ENCODE assay signal across 8 cellular contexts in genomic region chr5:446864-447263, GRCh38. TPM values are rescaled to one million over a fixed set of nuclear protein-coding genes. Genes with fewer than 3 reads are reported as not detected.
DNase-seq lines count a peak whose midpoint lies in the region; ATAC-seq, FAIRE-seq and TF ChIP-seq lines count a peak whose summit lies in the region.

No MANE protein-coding gene starts in this region.

- H3K27me3 Mint-ChIP-seq in CD14-positive monocyte (ENCODE audit: low read depth in 3 of 3) = peaks cover 0 to 2% (median 0%) of the 10 kb centered on the region in 3 donors

- peaks cover 4% of the 10 kb centered on the region for H3K36me3 ChIP-seq in breast epithelium
- H3K36me3 ChIP-seq in lung (ENCODE audit: control insufficient read depth in 2 of 2, insufficient read depth in 2 of 2, low read length in 2 of 2) = peaks cover 21 to 31% of the 10 kb centered on the region in 2 donors

- H3K4me3 ChIP-seq in breast epithelium (no peak overlapping the region), lung (no peak overlapping the region)

- H3K9me3 ChIP-seq in breast epithelium (peaks cover 5 to 9% of the 10 kb centered on the region in 2 donors), lung (ENCODE audit: control insufficient read depth in 2 of 2, insufficient read depth in 1 of 2, low read length in 1 of 2) (peaks cover 0 to 5% of the 10 kb centered on the region in 2 donors)

- 55 to 69% methylated on average over 7 of the region's 7 CpGs for WGBS in lung, 2 donors

- H3K4me1 ChIP-seq in breast epithelium (peaks cover 0 to 6% of the 10 kb centered on the region in 2 donors), lung (ENCODE audit: control insufficient read depth in 2 of 2, insufficient read depth in 2 of 2, low read length in 2 of 2) (peaks cover 2 to 20% of the 10 kb centered on the region in 2 donors)

- peak overlapping the region in 6 of 7 donors; percentile 62 to 95 (median 88) for H3K27ac Mint-ChIP-seq in CD14-positive monocyte

- no peak overlapping the region for H3K27ac ChIP-seq in breast epithelium
- no peak overlapping the region for H3K27ac ChIP-seq in lung (ENCODE audit: low read depth in 1 of 2, low read length in 1 of 2)

- FAIRE-seq in GM18507 (lab: Jason Lieb, UNC) = peak; percentile 77

- H3K27me3 ChIP-seq in breast epithelium = no peaks in the 10 kb centered on the region
- H3K27me3 ChIP-seq in lung (ENCODE audit: control insufficient read depth, insufficient read depth) = no peaks in the 10 kb centered on the region

- H3K4me1 Mint-ChIP-seq in CD14-positive monocyte = peaks cover 44% of the 10 kb centered on the region

- H3K36me3 Mint-ChIP-seq in CD14-positive monocyte = peaks cover 52 to 72% of the 10 kb centered on the region in 2 donors

- peak; percentile 25 for DNase-seq in CD14-positive monocyte (ENCODE audit: low spot score)
- DNase-seq in GM18507 (ENCODE audit: extremely low spot score, insufficient read length, low read depth) = no peak
- peak; percentile 51 for DNase-seq in NCI-H748 treated with DMSO at 0.1 percent for 48 hours (lab: John Stamatoyannopoulos, UW)
- DNase-seq in breast epithelium (ENCODE audit: low spot score in 2 of 2) = no peak
- DNase-seq in lung (ENCODE audit: low spot score) = no peak
- no peak for DNase-seq in putamen (ENCODE audit: low spot score)
- no peak for DNase-seq in ureter (ENCODE audit: low spot score)

- H3K4me3 Mint-ChIP-seq in CD14-positive monocyte = no peak overlapping the region

- intact Hi-C loops in CD14-positive monocyte (cut with micrococcal nuclease) (loop anchor here (5.0 to 10.0 kb wide), 5 partner anchors 98 to 458 kb away; partner anchors contain the start of genes CEP72 (in 2 of the 2) and PDCD6 (in 1 of the 2)), breast epithelium (cut with DNase I; ENCODE audit: low total_unique reads) (no loop called here)

- peak; percentile 71 for TF ChIP-seq CTCF in CD14-positive monocyte (IDR thresholded peaks at IDR 0.05)
- peak in 2 of 3 donors; percentile 14 to 34 for TF ChIP-seq CTCF in breast epithelium (IDR thresholded peaks at IDR 0.05)
- TF ChIP-seq CTCF in lung (IDR thresholded peaks at IDR 0.05; ENCODE audit: control extremely low read depth, extremely low read depth) = peak; percentile 30

- TF ChIP-seq POLR2A in breast epithelium (IDR thresholded peaks at IDR 0.05) = no peak

- ATAC-seq in lung (ENCODE audit: insufficient read depth, low FRiP score) (no peak), GM19351 (IDR thresholded peaks at IDR 0.05; ENCODE audit: unreplicated experiment) (no peak)

- H3K9me3 Mint-ChIP-seq in CD14-positive monocyte = peaks cover 4 to 9% (median 7%) of the 10 kb centered on the region in 7 donors

RNA-seq across cellular contexts. Expression of gene EXOC3, which starts 3.9 kb away (rescaled TPM):
- 10 to 100 TPM; 33.2 to 53.8 TPM for polyA plus RNA-seq in CD14-positive monocyte
- total RNA-seq in breast epithelium = 10 to 100 TPM; 49.8 to 63.7 (median 53.3) TPM
- total RNA-seq in lung = 10 to 100 TPM; 60.5 to 61.0 TPM
- 10 to 100 TPM; 34.8 to 43.2 TPM for polyA plus RNA-seq in lung
- total RNA-seq in ureter = 63.3 TPM

Comparison
In these comparisons a context has a peak if more than half of its experiments do, and no peak if none do; other contexts are left out.
1. DNase-seq: peak in CD14-positive monocyte (single experiment) and NCI-H748 treated with DMSO at 0.1 percent for 48 hours (single experiment); none in GM18507 (single experiment), breast epithelium (0 of 2), lung (single experiment), putamen (single experiment) and ureter (single experiment).
2. Peak in every context shown above with its lines, with median percentiles within 50 percentile points of each other: CTCF ChIP-seq.